In the genomic region with DNA sequence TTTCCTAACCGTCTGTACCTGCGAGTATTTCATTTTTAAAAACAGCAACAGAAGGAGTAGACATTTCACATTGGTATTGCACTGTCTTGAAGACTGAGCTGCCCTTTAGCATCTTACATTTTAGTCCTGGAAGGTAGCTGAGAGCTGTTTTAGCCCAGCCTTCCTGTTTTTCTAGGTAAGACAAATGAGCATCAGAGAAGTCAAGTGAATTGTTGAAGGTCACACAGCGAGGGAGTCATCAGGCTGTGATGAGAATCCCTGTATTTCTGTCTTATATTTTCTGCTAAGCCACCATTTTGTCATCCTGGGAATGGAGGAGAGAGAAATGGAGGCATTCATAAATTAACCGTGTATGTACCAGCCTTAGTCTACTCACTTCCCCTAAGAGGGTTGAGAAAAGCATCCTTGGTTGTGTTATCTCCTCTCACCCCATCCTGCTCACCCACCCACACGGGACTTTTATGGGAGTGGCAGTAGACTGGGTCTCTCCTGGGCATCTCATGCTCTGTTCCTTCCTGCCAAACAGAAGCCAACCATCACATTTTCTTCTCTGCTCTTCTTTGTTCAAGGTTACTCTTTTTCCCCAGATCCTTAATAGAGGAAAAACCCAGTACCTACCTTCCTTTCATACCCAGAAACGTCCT, we compare ENCODE assay signal across 24 cellular contexts. TPM values are rescaled to one million over a fixed set of nuclear protein-coding genes. Genes with fewer than 3 reads are reported as not detected.
A peak's percentile ranks its signal among the peaks of the same experiment; 100 is the strongest.
DNase-seq lines count a peak whose midpoint lies in the region; ATAC-seq, FAIRE-seq and TF ChIP-seq lines count a peak whose summit lies in the region.
"Had no signal": no experiment of that assay in that cellular context is flagged by ENCODE, and none has a peak within 500 bp of the region (broad histone marks: within the 10 kb centered on the region; RNA-seq: fewer than 3 reads in every experiment).

No MANE protein-coding gene starts in this region.

- H4K20me1 ChIP-seq in OCI-LY7 (ENCODE audit: insufficient read depth, low read length) = no peaks in the 10 kb centered on the region
- no peaks in the 10 kb centered on the region for H4K20me1 ChIP-seq in H1 (replicated peaks in 1 of 2; ENCODE audit: control insufficient read depth in 1 of 2, insufficient read depth in 2 of 2, low read length in 2 of 2)

- peaks cover 68% of the 10 kb centered on the region for H3K4me1 ChIP-seq in left ventricle myocardium inferior
- peaks cover 79% of the 10 kb centered on the region for H3K4me1 ChIP-seq in OCI-LY7 (ENCODE audit: insufficient read depth, low read length, poor library complexity, severe bottlenecking)
- peaks cover 0 to 9% (median 3%) of the 10 kb centered on the region in 4 experiments; a peak in 2 of 7 replicates for H3K4me1 ChIP-seq in H1 (replicated peaks in 1 of 4; ENCODE audit: control insufficient read depth in 3 of 4, insufficient read depth in 4 of 4, low read length in 3 of 4)
- H3K4me1 ChIP-seq in thoracic aorta (ENCODE audit: control insufficient read depth in 1 of 2, low read depth in 2 of 2) = peaks cover 0 to 13% of the 10 kb centered on the region in 2 donors

- peaks cover 36% of the 10 kb centered on the region for H3K4me1 Mint-ChIP-seq in stimulated activated naive CD8-positive, alpha-beta T cell treated with anti-CD3 and anti-CD28 coated beads, Interleukin-15, amount 100 ng/mL, for 72 hours

- no peak overlapping the region for H4K91ac ChIP-seq in H1 (replicated peaks; ENCODE audit: insufficient read length, low read length)

- H2BK15ac ChIP-seq in H1 (ENCODE audit: low read length) = no peak overlapping the region

- H3K9me3 ChIP-seq in left ventricle myocardium inferior (replicated peaks) (no peaks in the 10 kb centered on the region), OCI-LY7 (ENCODE audit: low read length) (no peaks in the 10 kb centered on the region), H1 (ENCODE audit: insufficient read depth in 2 of 2, low read depth in 1 of 2, low read length in 1 of 2) (no peaks in the 10 kb centered on the region), thoracic aorta (no peaks in the 10 kb centered on the region)
- H3K9me3 ChIP-seq: BE2C had no signal

- H3K9me2 ChIP-seq in OCI-LY7 (ENCODE audit: insufficient read depth, low read length) = no peaks in the 10 kb centered on the region

- H3K27ac ChIP-seq in left ventricle myocardium inferior (replicated peaks) (peak overlapping the region; percentile 90), OCI-LY7 (ENCODE audit: low read depth, low read length, poor library complexity, severe bottlenecking) (peak overlapping the region; percentile 85), H1 (ENCODE audit: low read depth, low read length) (no peak overlapping the region), thoracic aorta (peak overlapping the region; percentile 8 to 60)

- intact Hi-C loops in left ventricle myocardium inferior (cut with micrococcal nuclease) (no loop called here), Right ventricle myocardium superior (cut with DNase I) (no loop called here), OCI-LY7 (cut with micrococcal nuclease; ENCODE audit: unreplicated experiment) (loop anchor here (5.0 kb wide), 1 partner anchor 220 kb away; the partner anchor contains the start of gene PDCD4)

- no peak overlapping the region for H3K23ac ChIP-seq in H1 (ENCODE audit: insufficient read length)

- H3K79me1 ChIP-seq in H1 (ENCODE audit: low read depth, low read length) = no peaks in the 10 kb centered on the region

- no peak overlapping the region for H2BK20ac ChIP-seq in H1 (ENCODE audit: low read length)

- no peak for FAIRE-seq in H1 (lab: Jason Lieb, UNC)
- FAIRE-seq: A204.1, GM12891 had no signal

- H3K36me3 ChIP-seq in left ventricle myocardium inferior (no peaks in the 10 kb centered on the region), OCI-LY7 (ENCODE audit: insufficient read depth, low read length) (no peaks in the 10 kb centered on the region), H1 (ENCODE audit: control insufficient read depth in 2 of 4, insufficient read depth in 4 of 4, low read length in 3 of 4) (no peaks in the 10 kb centered on the region), thoracic aorta (no peaks in the 10 kb centered on the region)

- H4K8ac ChIP-seq in H1 (ENCODE audit: extremely low read depth, insufficient read depth, low read length) = no peak overlapping the region

- H3K79me2 ChIP-seq in OCI-LY7 (ENCODE audit: insufficient read depth, low read depth, low read length) (no peaks in the 10 kb centered on the region), H1 (ENCODE audit: control insufficient read depth in 1 of 2, insufficient read depth in 2 of 2, low read length in 2 of 2) (no peaks in the 10 kb centered on the region)

- no peak for TF ChIP-seq RAD21 in H1 (IDR thresholded peaks at IDR 0.05 in 1 of 2, conservative IDR thresholded peaks at IDR 0.05 in 1 of 2; ENCODE audit: low read depth in 2 of 2, low read length in 2 of 2)

- H4K5ac ChIP-seq in H1 (ENCODE audit: insufficient read length, low read depth, low read length) = no peak overlapping the region

- no peaks in the 10 kb centered on the region for H3K9me3 Mint-ChIP-seq in stimulated activated naive CD8-positive, alpha-beta T cell treated with anti-CD3 and anti-CD28 coated beads, Interleukin-15, amount 100 ng/mL, for 72 hours

- H3K18ac ChIP-seq in H1 (ENCODE audit: extremely low read depth, low read length) = no peak overlapping the region

- no peak overlapping the region for H2AK5ac ChIP-seq in H1 (ENCODE audit: low read depth, low read length)

- H2BK5ac ChIP-seq in H1 (ENCODE audit: low read depth, low read length) = no peak overlapping the region

- no peak overlapping the region for H3K4me3 Mint-ChIP-seq in stimulated activated naive CD8-positive, alpha-beta T cell treated with anti-CD3 and anti-CD28 coated beads, Interleukin-15, amount 100 ng/mL, for 72 hours

- POLR2A ChIA-PET in OCI-LY7 (lab: Charles Lee) = interaction anchor here (0.7 to 2.2 kb wide), 3 partner anchors 20 to 37 kb away, joined by 5 to 7 read pairs (median 7); no protein-coding TSS in a partner anchor
- POLR2A ChIA-PET in H1 (lab: Charles Lee; ENCODE audit: partially characterized antibody) = interaction anchor here (0.6 to 0.8 kb wide), 2 partner anchors 42 to 123 kb away, joined by 4 read pairs; no protein-coding TSS in a partner anchor

- H2AFZ ChIP-seq in OCI-LY7 (ENCODE audit: low read length) = peak overlapping the region; percentile 80
- H2AFZ ChIP-seq in H1 (ENCODE audit: low read length) = no peak overlapping the region

- no peak for TF ChIP-seq EP300 in H1 (IDR thresholded peaks at IDR 0.05; ENCODE audit: borderline replicate concordance in 1 of 2, low read depth in 2 of 2, low read length in 2 of 2)

- H3K27me3 Mint-ChIP-seq in stimulated activated naive CD8-positive, alpha-beta T cell treated with anti-CD3 and anti-CD28 coated beads, Interleukin-15, amount 100 ng/mL, for 72 hours = peaks cover 56% of the 10 kb centered on the region

- no peak overlapping the region for H3K56ac ChIP-seq in H1 (replicated peaks; ENCODE audit: insufficient read length, low read depth, low read length)

- H3K27ac Mint-ChIP-seq in stimulated activated naive CD8-positive, alpha-beta T cell treated with anti-CD3 and anti-CD28 coated beads, Interleukin-15, amount 100 ng/mL, for 72 hours = no peak overlapping the region
- H3K27ac Mint-ChIP-seq: CD4-positive, CD25-positive, alpha-beta regulatory T cell had no signal

- H3K27me3 ChIP-seq in left ventricle myocardium inferior (ENCODE audit: low read depth) (peaks cover 8% of the 10 kb centered on the region), H1 (replicated peaks in 1 of 4; ENCODE audit: control insufficient read depth in 3 of 4, extremely low read depth in 1 of 4, insufficient read depth in 3 of 4, low read length in 3 of 4) (no peaks in the 10 kb centered on the region; a peak in 1 of 7 replicates), thoracic aorta (replicated peaks; ENCODE audit: insufficient read depth) (no peaks in the 10 kb centered on the region)
- H3K27me3 ChIP-seq: BE2C had no signal

- BruUV-seq in OCI-LY7 (replicated peaks; lab: Mats Ljungman, UMichigan) = no TSS peak

- 84% methylated on average over 6 of the region's 6 CpGs; no CpG with 5 or more reads in 1 of the 2 experiments for WGBS in H1 (ENCODE audit: extremely low coverage in 1 of 2, insufficient coverage in 1 of 2, insufficient read length in 1 of 2, insufficient replicate concordance in 2 of 2, low coverage in 1 of 2, low lambda C conversion rate in 2 of 2, missing lambda C conversion rate in 1 of 2), 2 experiments

- H3K4me3 ChIP-seq in left ventricle myocardium inferior = no peak overlapping the region
- no peak overlapping the region for H3K4me3 ChIP-seq in OCI-LY7 (ENCODE audit: low read depth, low read length, poor library complexity, severe bottlenecking)
- no peak overlapping the region for H3K4me3 ChIP-seq in H1 (ENCODE audit: extremely low read depth in 1 of 4, insufficient read depth in 2 of 4, low read depth in 3 of 4, low read length in 4 of 4)
- H3K4me3 ChIP-seq in thoracic aorta = no peak overlapping the region

- H2BK12ac ChIP-seq in H1 (ENCODE audit: low read depth, low read length) = no peak overlapping the region

- no peak for TF ChIP-seq POLR2A in H1 (IDR thresholded peaks at IDR 0.05; ENCODE audit: control extremely low read depth in 1 of 2, low read depth in 2 of 2, low read length in 2 of 2)

- H3K4me2 ChIP-seq in OCI-LY7 (ENCODE audit: low read length) (peak overlapping the region; percentile 78), H1 (ENCODE audit: insufficient read depth in 1 of 2, low read depth in 2 of 2, low read length in 2 of 2) (no peak overlapping the region)

- H2BK120ac ChIP-seq in H1 (replicated peaks; ENCODE audit: low read depth, low read length) = no peak overlapping the region

- no peaks in the 10 kb centered on the region for H3K23me2 ChIP-seq in H1 (ENCODE audit: low read depth, low read length)

- no peak overlapping the region for H3K9ac ChIP-seq in H1 (replicated peaks in 1 of 4; ENCODE audit: extremely low read depth in 1 of 4, low read depth in 3 of 4, low read length in 3 of 4)

- DNase-seq in left ventricle myocardium inferior (no peak), Right ventricle myocardium superior (no peak), OCI-LY7 (ENCODE audit: low spot score) (no peak), H1 (ENCODE audit: low read depth in 1 of 2, low spot score in 2 of 2) (no peak), thoracic aorta (ENCODE audit: low spot score) (no peak), NCI-H128 (lab: John Stamatoyannopoulos, UW; ENCODE audit: unreplicated experiment) (no peak)
- DNase-seq in stimulated activated naive CD8-positive, alpha-beta T cell treated with anti-CD3 and anti-CD28 coated beads, Interleukin-15, amount 100 ng/mL, for 72 hours = no peak
- DNase-seq: BE2C; CD4-positive, CD25-positive, alpha-beta regulatory T cell; COR-L47; GF-D8; HCEC 1CT; KG1; NCI-H1105 treated with DMSO at 0.1 percent for 48 hours; NCI-H1694 treated with DMSO at 0.1 percent for 48 hours; NCI-H2107; NCI-H2227 treated with DMSO at 0.1 percent for 48 hours; NCI-H510A treated with DMSO at 0.1 percent for 48 hours; NCI-H774; PC-3; RPMI8226 had no signal

- no peak overlapping the region for H3K14ac ChIP-seq in H1 (ENCODE audit: insufficient read length)

- H3K4ac ChIP-seq in H1 (replicated peaks; ENCODE audit: insufficient read length, low read depth, low read length) = no peak overlapping the region

- TF ChIP-seq CTCF in left ventricle myocardium inferior (IDR thresholded peaks at IDR 0.05; ENCODE audit: borderline replicate concordance) (no peak), OCI-LY7 (conservative IDR thresholded peaks at IDR 0.05; ENCODE audit: low read length) (no peak), H1 (IDR thresholded peaks at IDR 0.05; ENCODE audit: control extremely low read depth in 1 of 3, insufficient read depth in 1 of 3, low read depth in 1 of 3, low read length in 3 of 3) (no peak), thoracic aorta (IDR thresholded peaks at IDR 0.05) (no peak)

- CTCF ChIA-PET in OCI-LY7 (lab: Charles Lee; ENCODE audit: unreplicated experiment) (no interaction called here), H1 (lab: Charles Lee; ENCODE audit: partially characterized antibody) (interaction anchor here (0.6 to 2.3 kb wide), 4 partner anchors 19 to 225 kb away, joined by 3 to 10 read pairs (median 5); no protein-coding TSS in a partner anchor)

- ATAC-seq in Right ventricle myocardium superior (ENCODE audit: poor library complexity) = no peak
- ATAC-seq in thoracic aorta (ENCODE audit: insufficient number of reproducible peaks, low FRiP score, low read depth) = no peak
- ATAC-seq in HG03565 (IDR thresholded peaks at IDR 0.05; ENCODE audit: unreplicated experiment) = no peak
- no peak for ATAC-seq in stimulated activated naive CD8-positive, alpha-beta T cell treated with anti-CD3 and anti-CD28 coated beads, Interleukin-15, amount 100 ng/mL, for 72 hours
- ATAC-seq: PC-3 had no signal

RNA-seq across cellular contexts. Expression of gene RBM20, which starts 8.5 kb away (rescaled TPM):
- total RNA-seq in left ventricle myocardium inferior (101 TPM), Right ventricle myocardium superior (103 TPM), OCI-LY7 (2022) (1.0 and 1.4 TPM in 2 replicates), thoracic aorta (10 to 100 TPM in 1 of 2 donors, 1 to 10 TPM in 1; 7.8 to 13.9 TPM)
- total RNA-seq in OCI-LY7 (2014; rRNA removed; shearing (Covaris generic)) = 0.35 and 0.82 TPM in 2 replicates
- total RNA-seq in H1 (2021; fragmentation: NEBNext Ultra II Directional; extraction: Animal tissue kit (Norgen Biotek cat#: 25700)) = 0.29 and 0.63 TPM in 2 replicates
- polyA plus RNA-seq in H1 (2011; rRNA removed) = 0.05 and 0.22 TPM in 2 replicates
- polyA plus RNA-seq in H1 (2011; cell fraction: cytosol; rRNA removed) = 0.10 TPM
- polyA plus RNA-seq in H1 (2011; cell fraction: nucleus; rRNA removed) = 0.39 TPM
- 0.08 to 0.20 TPM (median 0.13 TPM) in 4 replicates for polyA plus RNA-seq in H1 (2012, experiment 1 of 2)
- polyA plus RNA-seq in H1 (2012, experiment 2 of 2) = 0.04 TPM
- 0.30 TPM for polyA plus RNA-seq in H1 (2013, experiment 1 of 2)
- polyA plus RNA-seq in H1 (2013, experiment 2 of 2) = 0.29 TPM
- 0.19 and 0.20 TPM in 2 replicates for polyA minus RNA-seq in H1 (2011; rRNA and poly(A)+ RNA removed)
- 0.73 TPM for polyA minus RNA-seq in H1 (2011; cell fraction: cytosol; rRNA and poly(A)+ RNA removed)
- polyA minus RNA-seq in H1 (2011; cell fraction: nucleus; rRNA and poly(A)+ RNA removed) = 1.1 TPM
